In genomic region chr6:149081281-149081680, GRCh38 we compare ENCODE assay signal across 17 cellular contexts.
DNase-seq lines count a peak whose midpoint lies in the region; ATAC-seq, FAIRE-seq and TF ChIP-seq lines count a peak whose summit lies in the region.
"Had no signal": no experiment of that assay in that cellular context is flagged by ENCODE, and none has a peak within 500 bp of the region (broad histone marks: within the 10 kb centered on the region; RNA-seq: fewer than 3 reads in every experiment).

No MANE protein-coding gene starts in this region.

- no peak overlapping the region for H2AK9ac ChIP-seq in IMR-90 (replicated peaks; ENCODE audit: low read depth, low read length, poor library complexity)

- in situ Hi-C loops in IMR-90 (cut with MboI; ENCODE audit: low sequenced_read_pairs): loop anchor here (5.0 kb wide), 1 partner anchor 346 kb away; no protein-coding TSS in a partner anchor

- CTCF ChIA-PET in IMR-90 (lab: Yijun Ruan, JAX): interaction anchor here (1.5 kb wide), 1 partner anchor 503 kb away, joined by 6 read pairs; no protein-coding TSS in a partner anchor

- H3K9ac ChIP-seq in IMR-90 (ENCODE audit: low read depth, low read length) (no peak overlapping the region), adipocyte (ENCODE audit: low read length) (peak overlapping the region; percentile 24), rectal smooth muscle tissue (ENCODE audit: low read length) (no peak overlapping the region)

- H3K14ac ChIP-seq in IMR-90 (replicated peaks; ENCODE audit: low read depth, low read length): no peak overlapping the region

- peak overlapping the region; percentile 16; the same call in 1 of the 2 replicates for H3K18ac ChIP-seq in IMR-90 (ENCODE audit: low read depth, low read length)

- no peak overlapping the region for H2BK15ac ChIP-seq in IMR-90 (ENCODE audit: low read depth, low read length)

- H3K4me1 ChIP-seq in IMR-90 (ENCODE audit: control insufficient read depth, insufficient read depth, low read length) (peaks cover 15% of the 10 kb centered on the region), adipocyte (ENCODE audit: control insufficient read depth, insufficient read depth, low read length) (peaks cover 46% of the 10 kb centered on the region), rectal smooth muscle tissue (ENCODE audit: control insufficient read depth, insufficient read depth, low read length) (peaks cover 24% of the 10 kb centered on the region), esophagus squamous epithelium (peaks cover 0 to 29% (median 10%) of the 10 kb centered on the region in 3 donors)

- H3K27ac ChIP-seq in IMR-90 (ENCODE audit: insufficient read depth, low read length) (no peak overlapping the region), rectal smooth muscle tissue (ENCODE audit: low read depth, low read length) (peak overlapping the region; percentile 81), esophagus squamous epithelium (no peak overlapping the region)

- no peaks in the 10 kb centered on the region for H3K9me3 ChIP-seq in IMR-90 (ENCODE audit: control insufficient read depth, insufficient read depth, low read length)
- H3K9me3 ChIP-seq in adipocyte (ENCODE audit: control insufficient read depth, low read length): no peaks in the 10 kb centered on the region
- no peaks in the 10 kb centered on the region for H3K9me3 ChIP-seq in esophagus squamous epithelium
- H3K9me3 ChIP-seq: gastroesophageal sphincter had no signal

- no TSS peak for BruUV-seq in IMR-90 (replicated peaks; lab: Mats Ljungman, UMichigan)

- TF ChIP-seq POLR2A in IMR-90 (IDR thresholded peaks at IDR 0.05; ENCODE audit: low read depth, low read length): no peak
- TF ChIP-seq POLR2A in H54 (IDR thresholded peaks at IDR 0.05; ENCODE audit: low read depth, low read length): no peak
- no peak for TF ChIP-seq POLR2A in esophagus squamous epithelium (IDR thresholded peaks at IDR 0.05)

- intact Hi-C loops in IMR-90 (cut with micrococcal nuclease) (loop anchor here (2.0 to 5.0 kb wide), 3 partner anchors 44 to 502 kb away; partner anchors contain the start of gene UST), esophagus squamous epithelium (cut with DNase I) (loop anchor here (5.0 kb wide), 2 partner anchors 49 to 351 kb away; no protein-coding TSS in a partner anchor)

- POLR2A ChIA-PET in IMR-90 (lab: Charles Lee; ENCODE audit: unreplicated experiment): no interaction called here

- no peaks in the 10 kb centered on the region for H3K36me3 ChIP-seq in IMR-90 (ENCODE audit: control insufficient read depth, insufficient read depth, low read length)
- H3K36me3 ChIP-seq in adipocyte (ENCODE audit: control insufficient read depth, insufficient read depth, low read length, severe bottlenecking): no peaks in the 10 kb centered on the region
- no peaks in the 10 kb centered on the region for H3K36me3 ChIP-seq in rectal smooth muscle tissue (ENCODE audit: control insufficient read depth, insufficient read depth, low read length)
- no peaks in the 10 kb centered on the region for H3K36me3 ChIP-seq in esophagus squamous epithelium
- H3K36me3 ChIP-seq: gastroesophageal sphincter had no signal

- H3K4ac ChIP-seq in IMR-90 (ENCODE audit: low read depth, low read length): no peak overlapping the region

- H2BK20ac ChIP-seq in IMR-90 (ENCODE audit: low read depth, low read length): no peak overlapping the region

- peaks cover 3% of the 10 kb centered on the region for H3K27me3 ChIP-seq in IMR-90 (ENCODE audit: control insufficient read depth, insufficient read depth, low read length)
- no peaks in the 10 kb centered on the region for H3K27me3 ChIP-seq in adipocyte (replicated peaks; ENCODE audit: control insufficient read depth, insufficient read depth, low read length)
- no peaks in the 10 kb centered on the region for H3K27me3 ChIP-seq in rectal smooth muscle tissue (ENCODE audit: control insufficient read depth, insufficient read depth, low read length)
- H3K27me3 ChIP-seq in esophagus squamous epithelium: no peaks in the 10 kb centered on the region
- H3K27me3 ChIP-seq: gastroesophageal sphincter had no signal

- no peak overlapping the region for H2BK120ac ChIP-seq in IMR-90 (ENCODE audit: low read depth, low read length)

- no peak for ATAC-seq in IMR-90 (ENCODE audit: low read depth)
- no peak for ATAC-seq in GM19324 (IDR thresholded peaks at IDR 0.05; ENCODE audit: low FRiP score, unreplicated experiment)
- ATAC-seq: activated CD4-positive, CD25-positive, alpha-beta regulatory T cell treated with anti-CD3 and anti-CD28 coated beads, Interleukin-2, amount 50 U/mL, for 24 hours; gastroesophageal sphincter; GM23338; left colon had no signal

- H3K4me3 ChIP-seq in IMR-90 (ENCODE audit: insufficient read depth, low read depth, low read length) (no peak overlapping the region), adipocyte (ENCODE audit: low read length) (no peak overlapping the region), rectal smooth muscle tissue (ENCODE audit: low read length) (no peak overlapping the region), esophagus squamous epithelium (no peak overlapping the region)
- H3K4me3 ChIP-seq: gastroesophageal sphincter, GM23338 had no signal

- H4K91ac ChIP-seq in IMR-90 (ENCODE audit: insufficient read depth, low read depth, low read length): no peak overlapping the region

- TF ChIP-seq CTCF in IMR-90 (conservative IDR thresholded peaks at IDR 0.05; ENCODE audit: low read depth, low read length): no peak
- no peak for TF ChIP-seq CTCF in esophagus squamous epithelium (IDR thresholded peaks at IDR 0.05)

- no peak overlapping the region for H3K4me2 ChIP-seq in IMR-90 (ENCODE audit: low read depth, low read length)
- H3K4me2 ChIP-seq: GM23338 had no signal

- no peak overlapping the region for H2BK5ac ChIP-seq in IMR-90 (ENCODE audit: low read depth, low read length, poor library complexity, severe bottlenecking)

- no peaks in the 10 kb centered on the region for H4K20me1 ChIP-seq in IMR-90 (ENCODE audit: insufficient read depth, low read length)

- WGBS in IMR-90 (ENCODE audit: extremely low coverage in 2 of 2, insufficient read length in 1 of 2), 2 experiments: no CpG with 5 or more reads among the region's 1 CpG
- 86 to 100% methylated on average over 1 of the region's 1 CpG for WGBS in esophagus squamous epithelium, 2 donors

- no peak overlapping the region for H3K56ac ChIP-seq in IMR-90 (ENCODE audit: extremely low read depth, insufficient read depth, low read length)

- no peak overlapping the region for H4K5ac ChIP-seq in IMR-90 (ENCODE audit: low read depth, low read length)

- H3K79me1 ChIP-seq in IMR-90 (ENCODE audit: low read depth in 1 of 2, low read length in 2 of 2): no peaks in the 10 kb centered on the region

- H2AFZ ChIP-seq in IMR-90 (replicated peaks; ENCODE audit: low read length, poor library complexity): no peak overlapping the region
- H2AFZ ChIP-seq: GM23338 had no signal

- no peak overlapping the region for H2AK5ac ChIP-seq in IMR-90 (ENCODE audit: low read depth, low read length)

- H3K9me1 ChIP-seq in IMR-90 (ENCODE audit: insufficient read depth, low read length): peaks cover 3% of the 10 kb centered on the region; the same call in 1 of the 2 replicates

- dilution Hi-C loops in IMR-90 (cut with HindIII; ENCODE audit: low sequenced_read_pairs, unreplicated experiment): no loop called here

- FAIRE-seq in GM18507 (lab: Jason Lieb, UNC) (peak; percentile 42), H54 (lab: Jason Lieb, UNC) (no peak)

- no peak for TF ChIP-seq RAD21 in IMR-90 (IDR thresholded peaks at IDR 0.05; ENCODE audit: low read length)

- no peak overlapping the region for H4K8ac ChIP-seq in IMR-90 (ENCODE audit: low read depth in 2 of 2, low read length in 2 of 2)

- H3K23ac ChIP-seq in IMR-90 (ENCODE audit: low read depth, low read length): no peak overlapping the region

- no peak for DNase-seq in GM18507 (ENCODE audit: extremely low spot score, insufficient read length, low read depth)
- no peak for DNase-seq in IMR-90
- no peak for DNase-seq in adipocyte (ENCODE audit: low read depth)
- no peak for DNase-seq in H54 (ENCODE audit: insufficient read length, low spot score)
- no peak for DNase-seq in esophagus squamous epithelium (lab: John Stamatoyannopoulos, UW)
- DNase-seq: activated effector memory CD4-positive, alpha-beta T cell treated with anti-CD3 and anti-CD28 coated beads, Interleukin-2, amount 50 U/mL, for 16 hours; left colon; midbrain; NCI-H1417; NCI-H524 treated with DMSO at 0.1 percent for 48 hours; SHP77 treated with DMSO at 0.1 percent for 48 hours; T-helper 2 cell had no signal

TF ChIP-seq in IMR-90, 13 proteins besides CTCF, POLR2A, EP300 and RAD21:
- TF ChIP-seq MAFK (IDR thresholded peaks at IDR 0.05; ENCODE audit: low read depth, low read length): no peak
- no peak for TF ChIP-seq USF2 (IDR thresholded peaks at IDR 0.05; ENCODE audit: low read depth, low read length)
- TF ChIP-seq ELK1 (IDR thresholded peaks at IDR 0.05; ENCODE audit: borderline replicate concordance, low read depth, low read length): no peak
- no peak for TF ChIP-seq RCOR1 (IDR thresholded peaks at IDR 0.05; ENCODE audit: insufficient replicate concordance, low read length)
- no peak for TF ChIP-seq CEBPB (IDR thresholded peaks at IDR 0.05; ENCODE audit: low read depth, low read length)
- TF ChIP-seq MAZ (IDR thresholded peaks at IDR 0.05; ENCODE audit: borderline replicate concordance, low read depth, low read length): no peak
- TF ChIP-seq FOS (IDR thresholded peaks at IDR 0.05; ENCODE audit: low read depth, low read length): no peak
- TF ChIP-seq MXI1 (IDR thresholded peaks at IDR 0.05; ENCODE audit: borderline replicate concordance, low read depth, low read length): no peak
- no peak for TF ChIP-seq RFX5 (IDR thresholded peaks at IDR 0.05; ENCODE audit: low read depth, low read length)
TF ChIP-seq in IMR-90: peak in this region for 0.
